ENCODE assay signal across 14 cellular contexts in the genomic region with DNA sequence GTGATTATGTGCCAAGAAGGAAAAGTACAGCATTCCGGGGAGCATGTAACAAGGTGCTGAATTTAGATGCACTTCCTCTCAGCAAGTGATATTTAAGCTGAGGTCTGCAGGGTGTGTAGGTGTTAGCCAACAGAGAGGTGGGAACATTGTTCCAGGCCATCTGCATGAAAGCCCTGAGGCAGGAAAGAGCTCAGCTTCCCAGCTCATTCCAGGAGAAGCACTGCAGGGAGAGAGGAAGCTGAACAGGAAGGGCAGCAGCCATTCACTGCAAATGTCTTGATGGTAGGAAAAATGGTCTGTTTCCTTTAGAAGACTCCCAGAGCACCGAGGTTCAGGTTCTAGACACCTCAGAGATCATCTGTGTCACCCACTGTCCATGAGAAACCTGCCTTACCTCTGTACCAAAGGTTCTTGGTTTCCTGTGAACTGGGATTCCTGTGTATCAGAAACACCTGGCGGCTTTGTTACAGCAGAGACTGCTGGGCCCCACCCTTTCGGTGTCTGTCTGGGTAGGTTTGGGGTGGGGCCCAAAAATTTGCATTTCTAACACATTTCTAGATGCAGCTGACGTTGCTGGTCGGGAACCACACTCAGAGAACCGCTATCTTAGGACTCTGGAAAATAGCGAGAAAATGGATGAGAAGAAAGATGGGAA.
A peak's percentile ranks its signal among the peaks of the same experiment; 100 is the strongest.
DNase-seq lines count a peak whose midpoint lies in the region; ATAC-seq and TF ChIP-seq lines count a peak whose summit lies in the region.
"Had no signal": no experiment of that assay in that cellular context is flagged by ENCODE, and none has a peak within 500 bp of the region (broad histone marks: within the 10 kb centered on the region; RNA-seq: fewer than 3 reads in every experiment).

No MANE protein-coding gene starts in this region.

- H3K27ac ChIP-seq in left ventricle myocardium inferior (replicated peaks), result peak overlapping the region; percentile 41
- H3K27ac ChIP-seq in right atrium auricular region, result no peak overlapping the region
- H3K27ac ChIP-seq in RWPE2 (ENCODE audit: poor library complexity, severe bottlenecking), result peak overlapping the region; percentile 48
- H3K27ac ChIP-seq in esophagus (ENCODE audit: low read depth in 2 of 2, low read length in 1 of 2), result peak overlapping the region; percentile 44 to 84
- H3K27ac ChIP-seq: BLaER1, testis had no signal

- peaks cover 8 to 18% of the 10 kb centered on the region in 2 donors for H3K4me1 Mint-ChIP-seq in stimulated activated naive B cell treated with anti-CD40 and anti-IgM and Interleukin-4, amounts not matched to agents 10 μg/mL and 1 μg/mL and 100 μg/mL, for 72 hours

- peak; percentile 76 for ATAC-seq in RWPE2 (ENCODE audit: low read depth)
- no peak for ATAC-seq in stimulated activated naive B cell treated with anti-CD40 and anti-IgM and Interleukin-4, amounts not matched to agents 10 μg/mL and 1 μg/mL and 100 μg/mL, for 72 hours (replicated peaks)
- ATAC-seq in HG02759 (IDR thresholded peaks at IDR 0.05; ENCODE audit: unreplicated experiment), result no peak
- no peak for ATAC-seq in GM19395 (IDR thresholded peaks at IDR 0.05; ENCODE audit: unreplicated experiment)

- H3K36me3 Mint-ChIP-seq in stimulated activated naive B cell treated with anti-CD40 and anti-IgM and Interleukin-4, amounts not matched to agents 10 μg/mL and 1 μg/mL and 100 μg/mL, for 72 hours, result peaks cover 19 to 39% of the 10 kb centered on the region in 2 donors

- no peak overlapping the region for H3K4me3 Mint-ChIP-seq in stimulated activated naive B cell treated with anti-CD40 and anti-IgM and Interleukin-4, amounts not matched to agents 10 μg/mL and 1 μg/mL and 100 μg/mL, for 72 hours

- TF ChIP-seq CTCF in left ventricle myocardium inferior (IDR thresholded peaks at IDR 0.05; ENCODE audit: borderline replicate concordance), result no peak
- TF ChIP-seq CTCF in right atrium auricular region (IDR thresholded peaks at IDR 0.05), result no peak
- no peak for TF ChIP-seq CTCF in RWPE2 (IDR thresholded peaks at IDR 0.05; ENCODE audit: poor library complexity, severe bottlenecking)

- 66 to 70% methylated on average over 8 of the region's 8 CpGs for WGBS in esophagus, 2 donors

- intact Hi-C loops in left ventricle myocardium inferior (cut with micrococcal nuclease), result no loop called here

- H3K27ac Mint-ChIP-seq in stimulated activated naive B cell treated with anti-CD40 and anti-IgM and Interleukin-4, amounts not matched to agents 10 μg/mL and 1 μg/mL and 100 μg/mL, for 72 hours, result peak overlapping the region; percentile 57

- H3K27me3 ChIP-seq in left ventricle myocardium inferior (ENCODE audit: low read depth) (peaks cover 79% of the 10 kb centered on the region), right atrium auricular region (no peaks in the 10 kb centered on the region), RWPE2 (ENCODE audit: insufficient read depth, poor library complexity, severe bottlenecking) (no peaks in the 10 kb centered on the region), esophagus (ENCODE audit: control insufficient read depth in 1 of 2, insufficient read depth in 2 of 2, low read length in 2 of 2) (no peaks in the 10 kb centered on the region)
- H3K27me3 ChIP-seq: BLaER1, MG63, testis had no signal

- peaks cover 4% of the 10 kb centered on the region in 2 donors for H3K9me3 Mint-ChIP-seq in stimulated activated naive B cell treated with anti-CD40 and anti-IgM and Interleukin-4, amounts not matched to agents 10 μg/mL and 1 μg/mL and 100 μg/mL, for 72 hours

- DNase-seq in left ventricle myocardium inferior (no peak), right atrium auricular region (ENCODE audit: low spot score) (no peak), RWPE2 (ENCODE audit: low spot score) (no peak)
- DNase-seq in stimulated activated naive B cell treated with anti-CD40 and anti-IgM and Interleukin-4, amounts not matched to agents 10 μg/mL and 1 μg/mL and 100 μg/mL, for 72 hours, result no peak
- DNase-seq in activated effector memory CD4-positive, alpha-beta T cell treated with anti-CD3 and anti-CD28 coated beads, Interleukin-2, amount 50 U/mL, for 16 hours, result no peak
- DNase-seq: amniotic stem cell; MG63; stimulated activated CD4-positive, alpha-beta T cell treated with anti-CD3 and anti-CD28 coated beads, Interleukin-4, amount 100 ng/mL, for 24 hours; T-helper 9 cell; testis had no signal

- H3K9me3 ChIP-seq in left ventricle myocardium inferior (replicated peaks), result no peaks in the 10 kb centered on the region
- H3K9me3 ChIP-seq in right atrium auricular region, result no peaks in the 10 kb centered on the region
- no peaks in the 10 kb centered on the region for H3K9me3 ChIP-seq in RWPE2 (ENCODE audit: severe bottlenecking)
- H3K9me3 ChIP-seq in esophagus (ENCODE audit: control insufficient read depth in 2 of 2, insufficient read depth in 1 of 2, low read depth in 1 of 2, low read length in 1 of 2), result no peaks in the 10 kb centered on the region
- H3K9me3 ChIP-seq: BLaER1, MG63, testis had no signal

- H3K36me3 ChIP-seq in left ventricle myocardium inferior (peaks cover under 1% of the 10 kb centered on the region), right atrium auricular region (peaks cover 9% of the 10 kb centered on the region), RWPE2 (ENCODE audit: low read depth) (peaks cover 15% of the 10 kb centered on the region), esophagus (ENCODE audit: control insufficient read depth in 2 of 2, insufficient read depth in 2 of 2, low read length in 1 of 2) (peaks cover 5 to 12% of the 10 kb centered on the region in 2 donors)

- peaks cover 50% of the 10 kb centered on the region for H3K4me1 ChIP-seq in left ventricle myocardium inferior
- peaks cover 0 to 32% of the 10 kb centered on the region in 2 donors for H3K4me1 ChIP-seq in right atrium auricular region
- peaks cover 14% of the 10 kb centered on the region for H3K4me1 ChIP-seq in RWPE2 (ENCODE audit: insufficient read depth, poor library complexity, severe bottlenecking)
- H3K4me1 ChIP-seq in esophagus (ENCODE audit: control insufficient read depth in 2 of 2, insufficient read depth in 2 of 2, low read length in 1 of 2), result peaks cover 0 to 18% of the 10 kb centered on the region in 2 donors
- H3K4me1 ChIP-seq: BLaER1, testis had no signal

- H3K27me3 Mint-ChIP-seq in stimulated activated naive B cell treated with anti-CD40 and anti-IgM and Interleukin-4, amounts not matched to agents 10 μg/mL and 1 μg/mL and 100 μg/mL, for 72 hours, result no peaks in the 10 kb centered on the region

- H3K4me3 ChIP-seq in left ventricle myocardium inferior (no peak overlapping the region), right atrium auricular region (no peak overlapping the region), RWPE2 (ENCODE audit: severe bottlenecking) (no peak overlapping the region), esophagus (ENCODE audit: low read depth in 1 of 2, low read length in 2 of 2) (no peak overlapping the region)
- H3K4me3 ChIP-seq: BLaER1, MG63, testis had no signal

Comparison
In these comparisons a context has a peak if more than half of its experiments do, and no peak if none do; other contexts are left out.
1. H3K27ac ChIP-seq: peak in left ventricle myocardium inferior (single experiment), RWPE2 (single experiment) and esophagus (2 of 2); none in right atrium auricular region (0 of 2).